21 cellular contexts compared by ENCODE assay signal in genomic region chr4:172142331-172142738, GRCh38.
DNase-seq lines count a peak whose midpoint lies in the region; ATAC-seq, FAIRE-seq and TF ChIP-seq lines count a peak whose summit lies in the region.
"Had no signal": no experiment of that assay in that cellular context is flagged by ENCODE, and none has a peak within 500 bp of the region (broad histone marks: within the 10 kb centered on the region; RNA-seq: fewer than 3 reads in every experiment).

No MANE protein-coding gene starts in this region.

- CTCF ChIA-PET in K562 (lab: Yijun Ruan, JAX; ENCODE audit: low intra/inter-chr PET ratio) = no interaction called here
- CTCF ChIA-PET in PC-9 (lab: Charles Lee) = no interaction called here

- no peaks in the 10 kb centered on the region for H3K79me2 ChIP-seq in Loucy (ENCODE audit: insufficient read depth, low read length)
- H3K79me2 ChIP-seq in K562 (ENCODE audit: control insufficient read depth, insufficient read depth, low read length) = peaks cover 33% of the 10 kb centered on the region
- no peaks in the 10 kb centered on the region for H3K79me2 ChIP-seq in PC-9 (ENCODE audit: low read depth)

- H3F3A ChIP-seq in Loucy (ENCODE audit: low read depth) (no peaks in the 10 kb centered on the region), PC-9 (ENCODE audit: insufficient read depth, low read depth) (no peaks in the 10 kb centered on the region)

- H3K9me3 ChIP-seq in Loucy (ENCODE audit: insufficient read depth, low read depth, low read length) (no peaks in the 10 kb centered on the region), K562 (replicated peaks; ENCODE audit: control insufficient read depth, insufficient read depth, low read depth, low read length) (no peaks in the 10 kb centered on the region), lower lobe of right lung (no peaks in the 10 kb centered on the region), PC-9 (ENCODE audit: insufficient read depth, low read depth) (no peaks in the 10 kb centered on the region)
- H3K9me3 ChIP-seq: BLaER1 had no signal

- POLR2A ChIA-PET in K562 (lab: Yijun Ruan, JAX) = no interaction called here
- POLR2A ChIA-PET in PC-9 (lab: Charles Lee; ENCODE audit: unreplicated experiment) = no interaction called here

- ATAC-seq in K562 (peak; percentile 72), lower lobe of right lung (no peak), GM19324 (IDR thresholded peaks at IDR 0.05; ENCODE audit: low FRiP score, unreplicated experiment) (no peak), GM18502 (IDR thresholded peaks at IDR 0.05; ENCODE audit: poor library complexity, unreplicated experiment) (no peak)
- ATAC-seq: stimulated activated naive B cell treated with anti-CD40 and anti-IgM and Interleukin-4, amounts not matched to agents 10 μg/mL and 1 μg/mL and 100 μg/mL, for 72 hours had no signal

- no peak overlapping the region for H3K9ac ChIP-seq in Loucy (ENCODE audit: low read depth, low read length, poor library complexity, severe bottlenecking)
- H3K9ac ChIP-seq in K562 (ENCODE audit: insufficient read depth in 1 of 2, low read depth in 2 of 2, low read length in 2 of 2) = no peak overlapping the region
- H3K9ac ChIP-seq: BLaER1 had no signal

- DNase-seq in AG20443 (ENCODE audit: low spot score) (peak; percentile 11), K562 (ENCODE audit: extremely low read depth in 1 of 4, low spot score in 3 of 4) (no peak), kidney glomerular epithelial cell (lab: John Stamatoyannopoulos, UW) (peak; percentile 29), lower lobe of right lung (no peak), PC-9 (no peak)
- DNase-seq: activated B cell treated with CpG ODN at 0.5 μM for 24 hours; activated CD8-positive, alpha-beta memory T cell treated with anti-CD3 and anti-CD28 coated beads, Interleukin-2, amount 50 U/mL, for 4 hours; activated naive CD4-positive, alpha-beta T cell treated with Interleukin-2 at 50 U/mL for 16 hours; DMS53; effector CD8-positive, alpha-beta T cell; islet precursor cell; NCI-H446 treated with DMSO at 0.1 percent for 48 hours; nucleus accumbens; stimulated activated naive B cell treated with anti-CD40 and anti-IgM and Interleukin-4, amounts not matched to agents 10 μg/mL and 1 μg/mL and 100 μg/mL, for 72 hours had no signal

- H3K4me1 ChIP-seq in Loucy (ENCODE audit: insufficient read depth, low read length, poor library complexity, severe bottlenecking) = peaks cover 6% of the 10 kb centered on the region
- H3K4me1 ChIP-seq in K562 (replicated peaks in 1 of 2; ENCODE audit: control insufficient read depth in 2 of 2, insufficient read depth in 2 of 2, low read length in 2 of 2) = peaks cover 0 to 3% of the 10 kb centered on the region in 2 experiments; a peak in 2 of 5 replicates
- H3K4me1 ChIP-seq in lower lobe of right lung = no peaks in the 10 kb centered on the region
- H3K4me1 ChIP-seq in PC-9 (replicated peaks; ENCODE audit: insufficient read depth) = no peaks in the 10 kb centered on the region
- H3K4me1 ChIP-seq: BLaER1 had no signal

- TF ChIP-seq POLR2A in K562 (conservative IDR thresholded peaks at IDR 0.05) = no peak

- H3K4me3 ChIP-seq in Loucy (ENCODE audit: low read length, poor library complexity, severe bottlenecking) (no peak overlapping the region), K562 (no peak overlapping the region), lower lobe of right lung (no peak overlapping the region), PC-9 (no peak overlapping the region)
- H3K4me3 ChIP-seq: BLaER1, cardiac muscle cell, skin epidermis had no signal

- no peak for TF ChIP-seq EP300 in K562 (IDR thresholded peaks at IDR 0.05; ENCODE audit: low read length)

- no peaks in the 10 kb centered on the region for H3K27me3 ChIP-seq in Loucy (ENCODE audit: insufficient read depth, low read length, poor library complexity, severe bottlenecking)
- no peaks in the 10 kb centered on the region for H3K27me3 ChIP-seq in K562 (ENCODE audit: control insufficient read depth in 2 of 2, insufficient read depth in 2 of 2, low read length in 2 of 2)
- no peaks in the 10 kb centered on the region for H3K27me3 ChIP-seq in lower lobe of right lung (ENCODE audit: low read depth)
- H3K27me3 ChIP-seq in PC-9 (ENCODE audit: insufficient read depth, low read depth) = no peaks in the 10 kb centered on the region
- H3K27me3 ChIP-seq: BLaER1, cardiac muscle cell had no signal

- WGBS in K562 (ENCODE audit: insufficient coverage, low coverage, missing lambda C conversion rate) = 4% methylated on average over 2 of the region's 2 CpGs

- H3K27ac ChIP-seq in K562 (ENCODE audit: extremely low read depth, low read depth, low read length) (no peak overlapping the region), lower lobe of right lung (no peak overlapping the region), PC-9 (no peak overlapping the region)
- H3K27ac ChIP-seq: BLaER1, cardiac muscle cell, skin epidermis had no signal

- FAIRE-seq in K562 (lab: Jason Lieb, UNC) = no peak
- FAIRE-seq: H1 had no signal

- BruUV-seq in K562 (replicated peaks; lab: Mats Ljungman, UMichigan) = no TSS peak
- BruUV-seq in PC-9 (replicated peaks; lab: Mats Ljungman, UMichigan) = no TSS peak

- H4K20me1 ChIP-seq in Loucy (ENCODE audit: insufficient read depth, low read length, poor library complexity, severe bottlenecking) (no peaks in the 10 kb centered on the region), K562 (replicated peaks; ENCODE audit: control insufficient read depth, insufficient read depth, low read length) (no peaks in the 10 kb centered on the region), PC-9 (ENCODE audit: insufficient read depth) (no peaks in the 10 kb centered on the region)
- H4K20me1 ChIP-seq: BLaER1 had no signal

- no peaks in the 10 kb centered on the region for H3K9me1 ChIP-seq in K562 (ENCODE audit: control insufficient read depth, insufficient read depth, low read length)

- H2AFZ ChIP-seq in Loucy (ENCODE audit: low read length) = no peak overlapping the region
- no peak overlapping the region for H2AFZ ChIP-seq in K562 (ENCODE audit: low read depth, low read length)
- no peak overlapping the region for H2AFZ ChIP-seq in PC-9

- H3K4me2 ChIP-seq in Loucy (ENCODE audit: low read depth, low read length, poor library complexity, severe bottlenecking) = peak overlapping the region; percentile 22
- H3K4me2 ChIP-seq in K562 (ENCODE audit: insufficient read depth, low read length) = no peak overlapping the region
- H3K4me2 ChIP-seq in PC-9 = no peak overlapping the region
- H3K4me2 ChIP-seq: BLaER1 had no signal

- in situ Hi-C loops in K562 (cut with MboI) = no loop called here

- TF ChIP-seq CTCF in Loucy (conservative IDR thresholded peaks at IDR 0.05; ENCODE audit: low read length) (no peak), K562 (IDR thresholded peaks at IDR 0.05 in 2 of 3, conservative IDR thresholded peaks at IDR 0.05 in 1 of 3; ENCODE audit: insufficient read depth in 2 of 3, low read depth in 1 of 3, low read length in 3 of 3) (no peak), lower lobe of right lung (IDR thresholded peaks at IDR 0.05) (no peak), PC-9 (conservative IDR thresholded peaks at IDR 0.05) (no peak)

- no peak for TF ChIP-seq RAD21 in K562 (CRISPR knock-in tag; conservative IDR thresholded peaks at IDR 0.05 in 1 of 2, IDR thresholded peaks at IDR 0.05 in 1 of 2)

- no peaks in the 10 kb centered on the region for H3K9me2 ChIP-seq in Loucy (replicated peaks; ENCODE audit: low read depth, low read length)
- no peaks in the 10 kb centered on the region for H3K9me2 ChIP-seq in PC-9 (ENCODE audit: insufficient read depth)

- intact Hi-C loops in K562 (cut with micrococcal nuclease) = loop anchor here (5.0 kb wide), 2 partner anchors 45 to 90 kb away; no protein-coding TSS in a partner anchor
- intact Hi-C loops in lower lobe of right lung (cut with DNase I) = no loop called here
- intact Hi-C loops in PC-9 (cut with micrococcal nuclease; ENCODE audit: unreplicated experiment) = no loop called here

- H3K36me3 ChIP-seq in Loucy (ENCODE audit: insufficient read depth, low read length) (no peaks in the 10 kb centered on the region), K562 (ENCODE audit: control insufficient read depth, insufficient read depth, low read length) (no peaks in the 10 kb centered on the region; the same call in 2 of the 3 replicates), lower lobe of right lung (no peaks in the 10 kb centered on the region), PC-9 (ENCODE audit: low read depth) (no peaks in the 10 kb centered on the region)
- H3K36me3 ChIP-seq: BLaER1, cardiac muscle cell had no signal

TF ChIP-seq in K562, 482 proteins besides CTCF, POLR2A, EP300 and RAD21:
- peak; percentile 23 for TF ChIP-seq MEIS2 (IDR thresholded peaks at IDR 0.05; ENCODE audit: partially characterized antibody)
- 0 out of 2 replicates have a peak, but pooled peaks have one; percentile 6 for TF ChIP-seq TCF3 (CRISPR knock-in tag; IDR thresholded peaks at IDR 0.05)
- peak; percentile 54; the same call in 1 of the 2 replicates for TF ChIP-seq CEBPG (CRISPR knock-in tag; IDR thresholded peaks at IDR 0.05)
- peak; percentile 42 to 48; a peak in 1 of 4 replicates for TF ChIP-seq CEBPG (tag; conservative IDR thresholded peaks at IDR 0.05 in 1 of 2, IDR thresholded peaks at IDR 0.05 in 1 of 2)
- TF ChIP-seq ATF4 (CRISPR knock-in tag; IDR thresholded peaks at IDR 0.05) = 0 out of 2 replicates have a peak, but pooled peaks have one; percentile 33
- no peak for TF ChIP-seq POLR2G (IDR thresholded peaks at IDR 0.05; ENCODE audit: low read depth, low read length)
- peak; percentile 51; the same call in 1 of the 2 replicates for TF ChIP-seq ATF3 (IDR thresholded peaks at IDR 0.05)
- no peak for TF ChIP-seq ATF3 (CRISPR knock-in tag; conservative IDR thresholded peaks at IDR 0.05)
TF ChIP-seq in K562: peak in this region for 5.

Comparison
In these comparisons a context has a peak if more than half of its experiments do, and no peak if none do; other contexts are left out.
1. DNase-seq: peak in AG20443 (single experiment) and kidney glomerular epithelial cell (single experiment); none in K562 (0 of 4), lower lobe of right lung (single experiment) and PC-9 (0 of 2).